ENCODE assay signal across 11 cellular contexts in genomic region chr4:118284169-118284568, GRCh38.
DNase-seq lines count a peak whose midpoint lies in the region; ATAC-seq, FAIRE-seq and TF ChIP-seq lines count a peak whose summit lies in the region.
"Had no signal": no experiment of that assay in that cellular context is flagged by ENCODE, and none has a peak within 500 bp of the region (broad histone marks: within the 10 kb centered on the region; RNA-seq: fewer than 3 reads in every experiment).

No MANE protein-coding gene starts in this region.

- TF ChIP-seq RAD21 in HepG2 (CRISPR knock-in tag; IDR thresholded peaks at IDR 0.05) = no peak

- no peaks in the 10 kb centered on the region; a peak in 1 of 5 replicates for H3K27me3 ChIP-seq in HepG2 (ENCODE audit: control insufficient read depth in 1 of 2, insufficient read depth in 2 of 2, low read length in 2 of 2)

- H3K27ac ChIP-seq in HepG2 (ENCODE audit: extremely low read length, insufficient read depth, low read length) = no peak overlapping the region

- FAIRE-seq in HepG2 (lab: Jason Lieb, UNC) = no peak

- peaks cover 36% of the 10 kb centered on the region for H3K4me1 Mint-ChIP-seq in nephron progenitor cell

- intact Hi-C loops in HepG2 (cut with micrococcal nuclease; ENCODE audit: unreplicated experiment) = loop anchor here (5.0 kb wide), 1 partner anchor 403 kb away; the partner anchor contains the start of gene METTL14

- H3K4me1 ChIP-seq in HepG2 (ENCODE audit: insufficient read depth, low read length) = peaks cover 28% of the 10 kb centered on the region

- no peak for TF ChIP-seq EP300 in HepG2 (IDR thresholded peaks at IDR 0.05; ENCODE audit: low read depth in 2 of 2, low read length in 2 of 2)
- no peak for TF ChIP-seq EP300 in HepG2 (CRISPR knock-in tag; IDR thresholded peaks at IDR 0.05; ENCODE audit: borderline replicate concordance)

- H3K4me3 ChIP-seq in HepG2 (replicated peaks in 1 of 3; ENCODE audit: insufficient read depth in 1 of 3, low read depth in 2 of 3, low read length in 3 of 3) = no peak overlapping the region

- no peak overlapping the region for H3K4me2 ChIP-seq in HepG2 (ENCODE audit: low read depth, low read length)

- ATAC-seq in GM19023 (IDR thresholded peaks at IDR 0.05; ENCODE audit: unreplicated experiment) = peak; percentile 38
- peak; percentile 37 for ATAC-seq in HG02610 (IDR thresholded peaks at IDR 0.05; ENCODE audit: unreplicated experiment)
- ATAC-seq in HepG2 = peak; percentile 4; the same call in 2 of the 3 replicates

- CTCF ChIA-PET in HepG2 (lab: Yijun Ruan, JAX; ENCODE audit: low intra/inter-chr PET ratio, low total read pairs) = no interaction called here

- no peak overlapping the region for H3K27ac Mint-ChIP-seq in nephron progenitor cell

- no peaks in the 10 kb centered on the region for H3K9me3 ChIP-seq in HepG2 (ENCODE audit: low read length)

- 93% methylated on average over 3 of the region's 3 CpGs for whole genome bisulfite sequencing in HepG2 (ENCODE audit: low lambda C conversion rate)

- in situ Hi-C loops in KBM-7 (cut with MboI; ENCODE audit: low pct_unique_long_range_greater_than_20kb, low sequenced_read_pairs) = no loop called here
- in situ Hi-C loops in HepG2 (cut with HindIII; ENCODE audit: extremely low pct_ligation_motif_present, low pct_unique_long_range_greater_than_20kb) = no loop called here

- TF ChIP-seq POLR2A in HepG2 (IDR thresholded peaks at IDR 0.05; ENCODE audit: insufficient read depth in 1 of 2, low read depth in 2 of 2, low read length in 2 of 2) = no peak

- H3K9ac ChIP-seq in HepG2 (ENCODE audit: insufficient read depth, low read depth, low read length) = no peak overlapping the region

- H3K9me3 Mint-ChIP-seq in nephron progenitor cell = no peaks in the 10 kb centered on the region
- H3K9me3 Mint-ChIP-seq: nephron had no signal

- peaks cover 20% of the 10 kb centered on the region for H4K20me1 ChIP-seq in HepG2 (ENCODE audit: insufficient read depth, low read length)

- H2AFZ ChIP-seq in HepG2 (ENCODE audit: low read length) = no peak overlapping the region

- no peaks in the 10 kb centered on the region for H3K27me3 Mint-ChIP-seq in nephron progenitor cell (ENCODE audit: low read depth, poor library complexity)

- H3K79me2 ChIP-seq in HepG2 (ENCODE audit: insufficient read depth, low read length) = peaks cover 10% of the 10 kb centered on the region

- DNase-seq in KBM-7 (peak; percentile 81), HepG2 (ENCODE audit: low spot score) (no peak), cerebellar cortex (ENCODE audit: low spot score) (no peak), medulla oblongata (ENCODE audit: extremely low spot score) (no peak), NCI-H748 (lab: John Stamatoyannopoulos, UW; ENCODE audit: unreplicated experiment) (no peak), nephron progenitor cell (no peak)
- DNase-seq: NCI-H1048, T1000 had no signal

- H3K36me3 ChIP-seq in HepG2 (replicated peaks in 1 of 2; ENCODE audit: control insufficient read depth in 1 of 2, insufficient read depth in 2 of 2, low read length in 2 of 2) = peaks cover 1 to 2% of the 10 kb centered on the region in 2 experiments; a peak in 1 of 5 replicates

- no TSS peak for BruUV-seq in HepG2 (replicated peaks; lab: Mats Ljungman, UMichigan)

- TF ChIP-seq CTCF in HepG2 (CRISPR knock-in tag; IDR thresholded peaks at IDR 0.05) = no peak
- no peak for TF ChIP-seq CTCF in nephron progenitor cell (IDR thresholded peaks at IDR 0.05)

- no peak overlapping the region for H3K4me3 Mint-ChIP-seq in nephron progenitor cell

- peaks cover 5% of the 10 kb centered on the region for H3K36me3 Mint-ChIP-seq in nephron progenitor cell (ENCODE audit: low read depth)

- POLR2A ChIA-PET in HepG2 (lab: Yijun Ruan, JAX) = no interaction called here

TF ChIP-seq in HepG2, 621 proteins besides CTCF, POLR2A, EP300 and RAD21:
- no peak for TF ChIP-seq NONO (IDR thresholded peaks at IDR 0.05)
- TF ChIP-seq NONO (CRISPR knock-in tag; conservative IDR thresholded peaks at IDR 0.05) = no peak
- no peak for TF ChIP-seq ZSCAN31 (CRISPR knock-in tag; IDR thresholded peaks at IDR 0.05; ENCODE audit: low read depth)
- TF ChIP-seq NCOA5 (CRISPR knock-in tag; IDR thresholded peaks at IDR 0.05) = no peak
- no peak for TF ChIP-seq ZNF510 (CRISPR knock-in tag; IDR thresholded peaks at IDR 0.05; ENCODE audit: low read depth)
- no peak for TF ChIP-seq MYC (CRISPR knock-in tag; IDR thresholded peaks at IDR 0.05; ENCODE audit: borderline replicate concordance)
- no peak for TF ChIP-seq RAD51 (IDR thresholded peaks at IDR 0.05; ENCODE audit: borderline replicate concordance)
- no peak for TF ChIP-seq NPAS2 (CRISPR knock-in tag; IDR thresholded peaks at IDR 0.05; ENCODE audit: borderline replicate concordance)
- TF ChIP-seq ZBTB40 (IDR thresholded peaks at IDR 0.05) = no peak
- no peak for TF ChIP-seq ZBTB40 (CRISPR knock-in tag; IDR thresholded peaks at IDR 0.05)
- TF ChIP-seq ARID2 (CRISPR knock-in tag; IDR thresholded peaks at IDR 0.05; ENCODE audit: borderline replicate concordance) = no peak
- no peak for TF ChIP-seq TMF1 (CRISPR knock-in tag; IDR thresholded peaks at IDR 0.05; ENCODE audit: low read depth)
